Comparison of ENCODE assay signal across 1 cellular context in the genomic region with DNA sequence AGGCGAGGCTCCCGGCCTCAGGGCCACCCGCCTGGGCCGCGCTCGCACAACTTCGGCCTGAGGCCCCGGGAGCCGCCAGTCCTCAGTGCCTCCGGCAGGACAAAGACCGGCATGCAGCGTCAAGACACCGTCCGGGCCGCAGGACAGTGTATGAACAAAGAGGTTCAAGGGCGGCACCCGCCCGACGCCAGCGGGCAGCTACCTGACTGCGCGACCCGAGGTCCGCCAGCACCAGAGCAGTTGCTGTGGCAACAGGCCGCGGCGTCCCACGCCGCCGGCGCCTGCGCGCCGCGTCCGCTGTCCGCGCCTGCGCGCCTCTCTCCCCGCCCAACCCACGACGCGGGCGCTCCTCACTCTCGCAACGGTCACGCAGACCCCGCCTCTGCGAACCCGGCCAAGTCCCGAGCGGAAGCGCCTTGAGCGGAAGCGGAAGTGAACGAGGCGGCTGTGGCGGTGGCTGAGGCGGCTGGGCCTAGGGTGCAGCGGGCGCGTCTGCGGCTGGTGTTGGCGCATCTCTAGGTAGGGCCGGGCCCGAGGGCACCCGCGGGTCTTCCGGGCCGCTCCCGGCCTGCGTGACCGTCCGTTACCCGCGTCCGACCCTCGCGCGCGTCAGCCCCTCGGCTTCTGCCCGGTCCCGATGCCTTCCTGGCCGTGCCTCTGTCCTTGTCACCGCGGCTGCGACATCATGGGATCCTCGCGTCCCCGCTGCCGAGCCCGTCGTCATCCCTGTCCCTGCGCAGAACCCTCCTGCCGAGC.
TF ChIP-seq lines count a peak whose summit lies in the region.

A gene with protein sequence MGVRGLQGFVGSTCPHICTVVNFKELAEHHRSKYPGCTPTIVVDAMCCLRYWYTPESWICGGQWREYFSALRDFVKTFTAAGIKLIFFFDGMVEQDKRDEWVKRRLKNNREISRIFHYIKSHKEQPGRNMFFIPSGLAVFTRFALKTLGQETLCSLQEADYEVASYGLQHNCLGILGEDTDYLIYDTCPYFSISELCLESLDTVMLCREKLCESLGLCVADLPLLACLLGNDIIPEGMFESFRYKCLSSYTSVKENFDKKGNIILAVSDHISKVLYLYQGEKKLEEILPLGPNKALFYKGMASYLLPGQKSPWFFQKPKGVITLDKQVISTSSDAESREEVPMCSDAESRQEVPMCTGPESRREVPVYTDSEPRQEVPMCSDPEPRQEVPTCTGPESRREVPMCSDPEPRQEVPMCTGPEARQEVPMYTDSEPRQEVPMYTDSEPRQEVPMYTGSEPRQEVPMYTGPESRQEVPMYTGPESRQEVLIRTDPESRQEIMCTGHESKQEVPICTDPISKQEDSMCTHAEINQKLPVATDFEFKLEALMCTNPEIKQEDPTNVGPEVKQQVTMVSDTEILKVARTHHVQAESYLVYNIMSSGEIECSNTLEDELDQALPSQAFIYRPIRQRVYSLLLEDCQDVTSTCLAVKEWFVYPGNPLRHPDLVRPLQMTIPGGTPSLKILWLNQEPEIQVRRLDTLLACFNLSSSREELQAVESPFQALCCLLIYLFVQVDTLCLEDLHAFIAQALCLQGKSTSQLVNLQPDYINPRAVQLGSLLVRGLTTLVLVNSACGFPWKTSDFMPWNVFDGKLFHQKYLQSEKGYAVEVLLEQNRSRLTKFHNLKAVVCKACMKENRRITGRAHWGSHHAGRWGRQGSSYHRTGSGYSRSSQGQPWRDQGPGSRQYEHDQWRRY (plus strand): TSS at position 435 of the 756 bp plus-strand sequence. CDS start 10,633 bp downstream, outside the sequence.

TF ChIP-seq in HepG2, 621 proteins besides CTCF, POLR2A, EP300 and RAD21 (continued from another document and continues in another):
- no peak for TF ChIP-seq HNF1A (IDR thresholded peaks at IDR 0.05; ENCODE audit: low read depth)
- TF ChIP-seq HNF1A (CRISPR knock-in tag; IDR thresholded peaks at IDR 0.05; ENCODE audit: borderline replicate concordance) = peak; percentile 85
- TF ChIP-seq ZNF431 (CRISPR knock-in tag; IDR thresholded peaks at IDR 0.05; ENCODE audit: borderline replicate concordance, low read depth) = peak; percentile 91; the same call in 1 of the 2 replicates
- peak; percentile 98; the same call in 1 of the 2 replicates for TF ChIP-seq ZNF230 (CRISPR knock-in tag; IDR thresholded peaks at IDR 0.05)
- TF ChIP-seq CC2D1A (CRISPR knock-in tag; IDR thresholded peaks at IDR 0.05) = no peak
- peak; percentile 67 for TF ChIP-seq ARNTL (CRISPR knock-in tag; IDR thresholded peaks at IDR 0.05)
- 0 out of 2 replicates have a peak, but pooled peaks have one; percentile 24 for TF ChIP-seq FOSL1 (CRISPR knock-in tag; IDR thresholded peaks at IDR 0.05; ENCODE audit: borderline replicate concordance)
- TF ChIP-seq PHB2 (IDR thresholded peaks at IDR 0.05; ENCODE audit: partially characterized antibody) = no peak
- TF ChIP-seq SIN3B (IDR thresholded peaks at IDR 0.05; ENCODE audit: low read length) = no peak
- TF ChIP-seq FOXA3 (CRISPR knock-in tag; IDR thresholded peaks at IDR 0.05) = peak; percentile 63
- TF ChIP-seq ZNF629 (CRISPR knock-in tag; conservative IDR thresholded peaks at IDR 0.05) = peak; percentile 36; the same call in 1 of the 2 replicates
- TF ChIP-seq TCF7L2 (IDR thresholded peaks at IDR 0.05; ENCODE audit: low read depth, low read length) = no peak
- no peak for TF ChIP-seq SNRNP70 (IDR thresholded peaks at IDR 0.05; ENCODE audit: low read depth, low read length)
- 0 out of 2 replicates have a peak, but pooled peaks have one; percentile 65 for TF ChIP-seq ZSCAN22 (CRISPR knock-in tag; IDR thresholded peaks at IDR 0.05)
- peak; percentile 49 for TF ChIP-seq NCOA2 (CRISPR knock-in tag; IDR thresholded peaks at IDR 0.05)
- TF ChIP-seq, protein P1, sequence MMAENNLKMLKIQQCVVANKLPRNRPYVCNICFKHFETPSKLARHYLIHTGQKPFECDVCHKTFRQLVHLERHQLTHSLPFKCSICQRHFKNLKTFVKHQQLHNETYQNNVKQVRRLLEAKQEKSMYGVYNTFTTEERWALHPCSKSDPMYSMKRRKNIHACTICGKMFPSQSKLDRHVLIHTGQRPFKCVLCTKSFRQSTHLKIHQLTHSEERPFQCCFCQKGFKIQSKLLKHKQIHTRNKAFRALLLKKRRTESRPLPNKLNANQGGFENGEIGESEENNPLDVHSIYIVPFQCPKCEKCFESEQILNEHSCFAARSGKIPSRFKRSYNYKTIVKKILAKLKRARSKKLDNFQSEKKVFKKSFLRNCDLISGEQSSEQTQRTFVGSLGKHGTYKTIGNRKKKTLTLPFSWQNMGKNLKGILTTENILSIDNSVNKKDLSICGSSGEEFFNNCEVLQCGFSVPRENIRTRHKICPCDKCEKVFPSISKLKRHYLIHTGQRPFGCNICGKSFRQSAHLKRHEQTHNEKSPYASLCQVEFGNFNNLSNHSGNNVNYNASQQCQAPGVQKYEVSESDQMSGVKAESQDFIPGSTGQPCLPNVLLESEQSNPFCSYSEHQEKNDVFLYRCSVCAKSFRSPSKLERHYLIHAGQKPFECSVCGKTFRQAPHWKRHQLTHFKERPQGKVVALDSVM (CRISPR knock-in tag; IDR thresholded peaks at IDR 0.05) = 0 out of 2 replicates have a peak, but pooled peaks have one; percentile 26
- TF ChIP-seq ZBTB8A (CRISPR knock-in tag; IDR thresholded peaks at IDR 0.05; ENCODE audit: borderline replicate concordance, low read depth) = peak; percentile 92
- 0 out of 2 replicates have a peak, but pooled peaks have one; percentile 21 for TF ChIP-seq ZBTB21 (CRISPR knock-in tag; IDR thresholded peaks at IDR 0.05)
- TF ChIP-seq SRY (CRISPR knock-in tag; IDR thresholded peaks at IDR 0.05) = peak; percentile 98
- no peak for TF ChIP-seq RORA (CRISPR knock-in tag; IDR thresholded peaks at IDR 0.05)
- TF ChIP-seq MZF1 (CRISPR knock-in tag; IDR thresholded peaks at IDR 0.05; ENCODE audit: borderline replicate concordance) = no peak
- TF ChIP-seq ATM (IDR thresholded peaks at IDR 0.05; ENCODE audit: borderline replicate concordance) = no peak
- TF ChIP-seq, protein P2, sequence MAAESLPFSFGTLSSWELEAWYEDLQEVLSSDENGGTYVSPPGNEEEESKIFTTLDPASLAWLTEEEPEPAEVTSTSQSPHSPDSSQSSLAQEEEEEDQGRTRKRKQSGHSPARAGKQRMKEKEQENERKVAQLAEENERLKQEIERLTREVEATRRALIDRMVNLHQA (CRISPR knock-in tag; IDR thresholded peaks at IDR 0.05) = no peak
- TF ChIP-seq, protein P3, sequence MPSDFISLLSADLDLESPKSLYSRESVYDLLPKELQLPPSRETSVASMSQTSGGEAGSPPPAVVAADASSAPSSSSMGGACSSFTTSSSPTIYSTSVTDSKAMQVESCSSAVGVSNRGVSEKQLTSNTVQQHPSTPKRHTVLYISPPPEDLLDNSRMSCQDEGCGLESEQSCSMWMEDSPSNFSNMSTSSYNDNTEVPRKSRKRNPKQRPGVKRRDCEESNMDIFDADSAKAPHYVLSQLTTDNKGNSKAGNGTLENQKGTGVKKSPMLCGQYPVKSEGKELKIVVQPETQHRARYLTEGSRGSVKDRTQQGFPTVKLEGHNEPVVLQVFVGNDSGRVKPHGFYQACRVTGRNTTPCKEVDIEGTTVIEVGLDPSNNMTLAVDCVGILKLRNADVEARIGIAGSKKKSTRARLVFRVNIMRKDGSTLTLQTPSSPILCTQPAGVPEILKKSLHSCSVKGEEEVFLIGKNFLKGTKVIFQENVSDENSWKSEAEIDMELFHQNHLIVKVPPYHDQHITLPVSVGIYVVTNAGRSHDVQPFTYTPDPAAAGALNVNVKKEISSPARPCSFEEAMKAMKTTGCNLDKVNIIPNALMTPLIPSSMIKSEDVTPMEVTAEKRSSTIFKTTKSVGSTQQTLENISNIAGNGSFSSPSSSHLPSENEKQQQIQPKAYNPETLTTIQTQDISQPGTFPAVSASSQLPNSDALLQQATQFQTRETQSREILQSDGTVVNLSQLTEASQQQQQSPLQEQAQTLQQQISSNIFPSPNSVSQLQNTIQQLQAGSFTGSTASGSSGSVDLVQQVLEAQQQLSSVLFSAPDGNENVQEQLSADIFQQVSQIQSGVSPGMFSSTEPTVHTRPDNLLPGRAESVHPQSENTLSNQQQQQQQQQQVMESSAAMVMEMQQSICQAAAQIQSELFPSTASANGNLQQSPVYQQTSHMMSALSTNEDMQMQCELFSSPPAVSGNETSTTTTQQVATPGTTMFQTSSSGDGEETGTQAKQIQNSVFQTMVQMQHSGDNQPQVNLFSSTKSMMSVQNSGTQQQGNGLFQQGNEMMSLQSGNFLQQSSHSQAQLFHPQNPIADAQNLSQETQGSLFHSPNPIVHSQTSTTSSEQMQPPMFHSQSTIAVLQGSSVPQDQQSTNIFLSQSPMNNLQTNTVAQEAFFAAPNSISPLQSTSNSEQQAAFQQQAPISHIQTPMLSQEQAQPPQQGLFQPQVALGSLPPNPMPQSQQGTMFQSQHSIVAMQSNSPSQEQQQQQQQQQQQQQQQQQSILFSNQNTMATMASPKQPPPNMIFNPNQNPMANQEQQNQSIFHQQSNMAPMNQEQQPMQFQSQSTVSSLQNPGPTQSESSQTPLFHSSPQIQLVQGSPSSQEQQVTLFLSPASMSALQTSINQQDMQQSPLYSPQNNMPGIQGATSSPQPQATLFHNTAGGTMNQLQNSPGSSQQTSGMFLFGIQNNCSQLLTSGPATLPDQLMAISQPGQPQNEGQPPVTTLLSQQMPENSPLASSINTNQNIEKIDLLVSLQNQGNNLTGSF (CRISPR knock-in tag; IDR thresholded peaks at IDR 0.05) = no peak; the same call in 1 of the 2 replicates
- TF ChIP-seq TFAP4 (IDR thresholded peaks at IDR 0.05; ENCODE audit: borderline replicate concordance, low read depth) = peak; percentile 67; the same call in 1 of the 2 replicates
- no peak for TF ChIP-seq KAT2B (IDR thresholded peaks at IDR 0.05; ENCODE audit: borderline replicate concordance, low read depth, low read length)
- TF ChIP-seq HHEX (CRISPR knock-in tag; IDR thresholded peaks at IDR 0.05) = no peak
